In genomic region chr15:59236394-59236793, GRCh38 we compare ENCODE assay signal across 26 cellular contexts. TPM values are rescaled to one million over a fixed set of nuclear protein-coding genes. Genes with fewer than 3 reads are reported as not detected.
DNase-seq lines count a peak whose midpoint lies in the region; ATAC-seq, FAIRE-seq and TF ChIP-seq lines count a peak whose summit lies in the region.
"Had no signal": no experiment of that assay in that cellular context is flagged by ENCODE, and none has a peak within 500 bp of the region (broad histone marks: within the 10 kb centered on the region; RNA-seq: fewer than 3 reads in every experiment).

No MANE protein-coding gene starts in this region.

- no peak for TF ChIP-seq RAD21 in HepG2 (CRISPR knock-in tag; IDR thresholded peaks at IDR 0.05)

- ATAC-seq in left ventricle myocardium superior = no peak
- ATAC-seq in activated B cell treated with CpG ODN at 0.5 μM for 24 hours (ENCODE audit: low read depth) = no peak
- peak; percentile 51; the same call in 2 of the 3 replicates for ATAC-seq in HepG2
- ATAC-seq: A549 had no signal

- peak overlapping the region; percentile 88 for H3K27ac Mint-ChIP-seq in activated B cell treated with CpG ODN at 0.5 μM for 24 hours
- H3K27ac Mint-ChIP-seq in type B pancreatic cell = no peak overlapping the region
- H3K27ac Mint-ChIP-seq in activated CD4-positive, alpha-beta T cell treated with anti-CD3 and anti-CD28 coated beads, Interleukin-2, amount 10 ng/mL, durations not matched to agents 7 days and 5 days = no peak overlapping the region
- H3K27ac Mint-ChIP-seq: activated naive CD8-positive, alpha-beta T cell treated with anti-CD3 and anti-CD28 coated beads, Interleukin-2, amount 10 ng/mL, durations not matched to agents 7 days and 5 days had no signal

- TF ChIP-seq CTCF in right atrium auricular region (IDR thresholded peaks at IDR 0.05) = no peak
- no peak for TF ChIP-seq CTCF in activated B cell treated with CpG ODN at 0.5 μM for 24 hours (IDR thresholded peaks at IDR 0.05)
- no peak for TF ChIP-seq CTCF in HepG2 (CRISPR knock-in tag; IDR thresholded peaks at IDR 0.05)
- TF ChIP-seq CTCF in type B pancreatic cell (conservative IDR thresholded peaks at IDR 0.05) = no peak

- H3K4me1 Mint-ChIP-seq in activated B cell treated with CpG ODN at 0.5 μM for 24 hours (peaks cover 45% of the 10 kb centered on the region), type B pancreatic cell (ENCODE audit: unreplicated experiment) (peaks cover 10% of the 10 kb centered on the region)
- H3K4me1 Mint-ChIP-seq in activated CD4-positive, alpha-beta T cell treated with anti-CD3 and anti-CD28 coated beads, Interleukin-2, amount 10 ng/mL, durations not matched to agents 7 days and 5 days = peaks cover 3% of the 10 kb centered on the region

- intact Hi-C loops in left ventricle myocardium superior (cut with micrococcal nuclease) = no loop called here
- intact Hi-C loops in activated B cell treated with CpG ODN at 0.5 μM for 24 hours (cut with micrococcal nuclease) = loop anchor here (5.0 kb wide), 1 partner anchor 59 kb away; no protein-coding TSS in a partner anchor
- intact Hi-C loops in HepG2 (cut with micrococcal nuclease; ENCODE audit: unreplicated experiment) = no loop called here

- no peak overlapping the region for H3K4me3 ChIP-seq in right atrium auricular region
- H3K4me3 ChIP-seq in HepG2 (replicated peaks in 1 of 3; ENCODE audit: insufficient read depth in 1 of 3, low read depth in 2 of 3, low read length in 3 of 3) = no peak overlapping the region
- H3K4me3 ChIP-seq: A549, colonic mucosa, upper lobe of right lung had no signal

- H3K27ac ChIP-seq in right atrium auricular region = peak overlapping the region; percentile 42 to 48
- H3K27ac ChIP-seq in HepG2 (ENCODE audit: extremely low read length, insufficient read depth, low read length) = no peak overlapping the region
- H3K27ac ChIP-seq: colonic mucosa, KMS-11, upper lobe of right lung had no signal

- H3K9ac ChIP-seq in HepG2 (ENCODE audit: insufficient read depth, low read depth, low read length) = no peak overlapping the region
- H3K9ac ChIP-seq: KMS-11 had no signal

- H3K36me3 ChIP-seq in right atrium auricular region (no peaks in the 10 kb centered on the region), HepG2 (replicated peaks in 1 of 2; ENCODE audit: control insufficient read depth in 1 of 2, insufficient read depth in 2 of 2, low read length in 2 of 2) (0 out of 5 replicates have a peak, but pooled peaks cover 1 to 4% of the 10 kb centered on the region in 2 experiments)
- H3K36me3 ChIP-seq: upper lobe of right lung had no signal

- WGBS in HepG2 (ENCODE audit: low lambda C conversion rate) = 74% methylated on average over 1 of the region's 1 CpG

- POLR2A ChIA-PET in activated B cell treated with CpG ODN at 0.5 μM for 24 hours (lab: Charles Lee) (interaction anchor here (0.7 to 2.3 kb wide), 4 partner anchors 60 to 293 kb away, joined by 3 to 12 read pairs (median 5); no protein-coding TSS in a partner anchor), HepG2 (lab: Yijun Ruan, JAX) (no interaction called here)
- POLR2A ChIA-PET in activated CD4-positive, alpha-beta T cell treated with anti-CD3 and anti-CD28 coated beads, Interleukin-2, amount 10 ng/mL, durations not matched to agents 7 days and 5 days (lab: Charles Lee) = no interaction called here

- peaks cover 39% of the 10 kb centered on the region for H3K36me3 Mint-ChIP-seq in activated B cell treated with CpG ODN at 0.5 μM for 24 hours (ENCODE audit: low read depth)
- H3K36me3 Mint-ChIP-seq in type B pancreatic cell = peaks cover 9% of the 10 kb centered on the region
- no peaks in the 10 kb centered on the region for H3K36me3 Mint-ChIP-seq in activated CD4-positive, alpha-beta T cell treated with anti-CD3 and anti-CD28 coated beads, Interleukin-2, amount 10 ng/mL, durations not matched to agents 7 days and 5 days (ENCODE audit: low read depth)

- CTCF ChIA-PET in activated B cell treated with CpG ODN at 0.5 μM for 24 hours (lab: Charles Lee) (interaction anchor here (2.7 kb wide), 1 partner anchor 10 kb away, joined by 14 read pairs; no protein-coding TSS in a partner anchor), HepG2 (lab: Yijun Ruan, JAX; ENCODE audit: low intra/inter-chr PET ratio, low total read pairs) (no interaction called here)
- CTCF ChIA-PET in activated CD4-positive, alpha-beta T cell treated with anti-CD3 and anti-CD28 coated beads, Interleukin-2, amount 10 ng/mL, durations not matched to agents 7 days and 5 days (lab: Charles Lee) = interaction anchor here (0.6 kb wide), 1 partner anchor 277 kb away, joined by 4 read pairs; no protein-coding TSS in a partner anchor

- peak; percentile 39 for FAIRE-seq in HepG2 (lab: Jason Lieb, UNC)
- FAIRE-seq in GM12892 (lab: Jason Lieb, UNC) = no peak

- H3K4me2 ChIP-seq in HepG2 (ENCODE audit: low read depth, low read length) = no peak overlapping the region
- H3K4me2 ChIP-seq: A549, KMS-11 had no signal

- no peak overlapping the region for H2AFZ ChIP-seq in HepG2 (ENCODE audit: low read length)

- H3K9me3 ChIP-seq in right atrium auricular region (no peaks in the 10 kb centered on the region), HepG2 (ENCODE audit: low read length) (no peaks in the 10 kb centered on the region)
- H3K9me3 ChIP-seq: A549, colonic mucosa, upper lobe of right lung had no signal

- H3K79me2 ChIP-seq in HepG2 (ENCODE audit: insufficient read depth, low read length) = no peaks in the 10 kb centered on the region

- in situ Hi-C loops in HepG2 (cut with HindIII; ENCODE audit: extremely low pct_ligation_motif_present, low pct_unique_long_range_greater_than_20kb) = no loop called here

- TF ChIP-seq EP300 in HepG2 (IDR thresholded peaks at IDR 0.05; ENCODE audit: low read depth in 2 of 2, low read length in 2 of 2) (no peak), HepG2 (CRISPR knock-in tag; IDR thresholded peaks at IDR 0.05; ENCODE audit: borderline replicate concordance) (no peak)

- H3K27me3 ChIP-seq in right atrium auricular region = no peaks in the 10 kb centered on the region
- no peaks in the 10 kb centered on the region for H3K27me3 ChIP-seq in HepG2 (ENCODE audit: control insufficient read depth in 1 of 2, insufficient read depth in 2 of 2, low read length in 2 of 2)
- H3K27me3 ChIP-seq: colonic mucosa, upper lobe of right lung had no signal

- H4K20me1 ChIP-seq in HepG2 (ENCODE audit: insufficient read depth, low read length) = no peaks in the 10 kb centered on the region

- H3K9me3 Mint-ChIP-seq in activated B cell treated with CpG ODN at 0.5 μM for 24 hours = no peaks in the 10 kb centered on the region
- no peaks in the 10 kb centered on the region for H3K9me3 Mint-ChIP-seq in type B pancreatic cell
- H3K9me3 Mint-ChIP-seq in activated CD4-positive, alpha-beta T cell treated with anti-CD3 and anti-CD28 coated beads, Interleukin-2, amount 10 ng/mL, durations not matched to agents 7 days and 5 days = no peaks in the 10 kb centered on the region
- H3K9me3 Mint-ChIP-seq: activated naive CD8-positive, alpha-beta T cell treated with anti-CD3 and anti-CD28 coated beads, Interleukin-2, amount 10 ng/mL, durations not matched to agents 7 days and 5 days; naive thymus-derived CD4-positive, alpha-beta T cell had no signal

- H3K4me1 ChIP-seq in right atrium auricular region (peaks cover 0 to 25% of the 10 kb centered on the region in 2 donors), HepG2 (ENCODE audit: insufficient read depth, low read length) (peaks cover 17% of the 10 kb centered on the region)
- H3K4me1 ChIP-seq: colonic mucosa had no signal

- DNase-seq in right atrium auricular region (ENCODE audit: low spot score) (no peak), left ventricle myocardium superior (no peak), activated B cell treated with CpG ODN at 0.5 μM for 24 hours (no peak), HepG2 (ENCODE audit: low spot score) (peak; percentile 43), type B pancreatic cell (ENCODE audit: extremely low spot score, unreplicated experiment) (no peak), GM12892 (ENCODE audit: insufficient read length) (no peak)
- DNase-seq in central memory CD4-positive, alpha-beta T cell = no peak
- DNase-seq in activated CD4-positive, alpha-beta T cell treated with anti-CD3 and anti-CD28 coated beads, Interleukin-2, amount 10 ng/mL, durations not matched to agents 7 days and 5 days = no peak
- DNase-seq: activated naive CD8-positive, alpha-beta T cell treated with anti-CD3 and anti-CD28 coated beads, Interleukin-2, amount 10 ng/mL, durations not matched to agents 7 days and 5 days; C1 segment of cervical spinal cord; colonic mucosa; DMS 273 treated with DMSO at 0.1 percent for 48 hours; kidney glomerular epithelial cell; mesendoderm; naive thymus-derived CD4-positive, alpha-beta T cell; NCI-H187 treated with DMSO at 0.1 percent for 48 hours; NCI-H2227 treated with DMSO at 0.1 percent for 48 hours; NCI-H774; SHP77; stimulated activated CD4-positive, alpha-beta T cell treated with anti-CD3 and anti-CD28 coated beads, Interleukin-12 subunit alpha, Interleukin-12 subunit beta, amount 100 ng/mL, for 4 hours; stimulated activated CD4-positive, alpha-beta T cell treated with anti-CD3 and anti-CD28 coated beads, Interleukin-4, amount 100 ng/mL, for 4 hours; upper lobe of right lung had no signal

- no TSS peak for BruUV-seq in HepG2 (replicated peaks; lab: Mats Ljungman, UMichigan)

- H3K4me3 Mint-ChIP-seq in activated B cell treated with CpG ODN at 0.5 μM for 24 hours (peak overlapping the region; percentile 65), type B pancreatic cell (peak overlapping the region; percentile 1)
- no peak overlapping the region for H3K4me3 Mint-ChIP-seq in activated CD4-positive, alpha-beta T cell treated with anti-CD3 and anti-CD28 coated beads, Interleukin-2, amount 10 ng/mL, durations not matched to agents 7 days and 5 days
- H3K4me3 Mint-ChIP-seq: activated naive CD8-positive, alpha-beta T cell treated with anti-CD3 and anti-CD28 coated beads, Interleukin-2, amount 10 ng/mL, durations not matched to agents 7 days and 5 days; naive thymus-derived CD4-positive, alpha-beta T cell had no signal

- TF ChIP-seq POLR2A in HepG2 (IDR thresholded peaks at IDR 0.05; ENCODE audit: insufficient read depth in 1 of 2, low read depth in 2 of 2, low read length in 2 of 2) (no peak), GM12892 (IDR thresholded peaks at IDR 0.05; ENCODE audit: low read depth, low read length) (no peak)

- H3K27me3 Mint-ChIP-seq in activated B cell treated with CpG ODN at 0.5 μM for 24 hours (no peaks in the 10 kb centered on the region), type B pancreatic cell (no peaks in the 10 kb centered on the region)
- H3K27me3 Mint-ChIP-seq in activated CD4-positive, alpha-beta T cell treated with anti-CD3 and anti-CD28 coated beads, Interleukin-2, amount 10 ng/mL, durations not matched to agents 7 days and 5 days = peaks cover 9% of the 10 kb centered on the region
- H3K27me3 Mint-ChIP-seq: activated naive CD8-positive, alpha-beta T cell treated with anti-CD3 and anti-CD28 coated beads, Interleukin-2, amount 10 ng/mL, durations not matched to agents 7 days and 5 days had no signal

RNA-seq across cellular contexts. Expression of gene LDHAL6B, which starts 29.8 kb away (rescaled TPM):
- not detected for total RNA-seq in right atrium auricular region
- total RNA-seq in left ventricle myocardium superior = not detected
- not detected in 2 replicates for total RNA-seq in activated B cell treated with CpG ODN at 0.5 μM for 24 hours
- not detected in 2 replicates for total RNA-seq in HepG2 (2016; rRNA removed; fragmentation: Illumina TruSeq; extraction: Trizol)
- total RNA-seq in HepG2 (2016; cell fraction: cytosol; rRNA removed; fragmentation: Illumina TruSeq; extraction: Trizol; ENCODE audit: low read depth) = not detected in 2 replicates
- total RNA-seq in HepG2 (2016; cell fraction: insoluble cytoplasmic fraction; rRNA removed; fragmentation: Illumina TruSeq; extraction: Trizol) = not detected in 2 replicates
- total RNA-seq in HepG2 (2016; cell fraction: membrane; rRNA removed; fragmentation: Illumina TruSeq; extraction: Trizol) = not detected in 2 replicates
- not detected in 2 replicates for total RNA-seq in HepG2 (2016; cell fraction: nucleus; rRNA removed; fragmentation: Illumina TruSeq; extraction: Trizol)
- polyA plus RNA-seq in HepG2 (2011; rRNA removed) = not detected in 2 replicates
- polyA plus RNA-seq in HepG2 (2011; cell fraction: cytosol; rRNA removed) = not detected in 2 replicates
- not detected in 2 replicates for polyA plus RNA-seq in HepG2 (2011; cell fraction: nucleus; rRNA removed)
- not detected in 2 replicates for polyA plus RNA-seq in HepG2 (2012)
- polyA plus RNA-seq in HepG2 (2016; cell fraction: cytosol; fragmentation: Illumina TruSeq; extraction: Trizol; ENCODE audit: low read depth) = not detected in 2 replicates
- polyA plus RNA-seq in HepG2 (2016; cell fraction: insoluble cytoplasmic fraction; fragmentation: Illumina TruSeq; extraction: Trizol; ENCODE audit: low read depth) = not detected in 2 replicates
- polyA plus RNA-seq in HepG2 (2016; cell fraction: membrane; fragmentation: Illumina TruSeq; extraction: Trizol; ENCODE audit: low read depth) = not detected in 2 replicates
- not detected in 2 replicates for polyA plus RNA-seq in HepG2 (2016; cell fraction: nucleus; fragmentation: Illumina TruSeq; extraction: Trizol; ENCODE audit: insufficient read depth, low read depth)
- not detected in 2 replicates for polyA minus RNA-seq in HepG2 (2011; rRNA and poly(A)+ RNA removed; ENCODE audit: low replicate concordance)
- not detected in 2 replicates for polyA minus RNA-seq in HepG2 (2011; cell fraction: cytosol; rRNA and poly(A)+ RNA removed)
- polyA minus RNA-seq in HepG2 (2011; cell fraction: nucleus; rRNA and poly(A)+ RNA removed) = not detected in 2 replicates
- not detected in 2 replicates for total RNA-seq in type B pancreatic cell (ENCODE audit: low replicate concordance)
- total RNA-seq in activated CD4-positive, alpha-beta T cell treated with anti-CD3 and anti-CD28 coated beads, Interleukin-2, amount 10 ng/mL, durations not matched to agents 7 days and 5 days = not detected
- polyA plus RNA-seq in GM12892 (2012; ENCODE audit: missing spikeins) = 1.00 TPM
- total RNA-seq: activated naive CD8-positive, alpha-beta T cell treated with anti-CD3 and anti-CD28 coated beads, Interleukin-2, amount 10 ng/mL, durations not matched to agents 7 days and 5 days; colonic mucosa; HT-29; naive thymus-derived CD4-positive, alpha-beta T cell; osteoblast; upper lobe of right lung had no signal
- polyA plus RNA-seq: A549; naive thymus-derived CD4-positive, alpha-beta T cell had no signal
